9 cellular contexts compared by ENCODE assay signal in genomic region chr1:46724991-46725735, GRCh38. TPM values are rescaled to one million over a fixed set of nuclear protein-coding genes. Genes with fewer than 3 reads are reported as not detected.
DNase-seq lines count a peak whose midpoint lies in the region; ATAC-seq and TF ChIP-seq lines count a peak whose summit lies in the region.
"Had no signal": no experiment of that assay in that cellular context is flagged by ENCODE, and none has a peak within 500 bp of the region (broad histone marks: within the 10 kb centered on the region; RNA-seq: fewer than 3 reads in every experiment).

No MANE protein-coding gene starts in this region.

- H3K27me3 Mint-ChIP-seq in activated T-cell treated with anti-CD3 and anti-CD28 coated beads, Interleukin-2, amount 50 U/mL, for 72 hours (ENCODE audit: low read depth): peaks cover 39% of the 10 kb centered on the region

- H3K4me2 ChIP-seq in GM23248 (ENCODE audit: unreplicated experiment) (no peak overlapping the region), osteoblast (ENCODE audit: insufficient read depth, low read length) (no peak overlapping the region)

- no peak for TF ChIP-seq POLR2A in tibial nerve (IDR thresholded peaks at IDR 0.05)

- no peaks in the 10 kb centered on the region for H4K20me1 ChIP-seq in GM23248 (ENCODE audit: insufficient read depth)
- H4K20me1 ChIP-seq in osteoblast (ENCODE audit: insufficient read depth, low read length): no peaks in the 10 kb centered on the region

- in situ Hi-C loops in GM23248 (cut with MboI): no loop called here

- TF ChIP-seq EP300 in tibial nerve (IDR thresholded peaks at IDR 0.05): peak in 1 of 2 donors; percentile 15

- H3K4me3 Mint-ChIP-seq in activated T-cell treated with anti-CD3 and anti-CD28 coated beads, Interleukin-2, amount 50 U/mL, for 72 hours: no peak overlapping the region

- no peak overlapping the region for H3K27ac ChIP-seq in GM23248
- H3K27ac ChIP-seq in osteoblast (ENCODE audit: low read depth, low read length): no peak overlapping the region
- no peak overlapping the region for H3K27ac ChIP-seq in tibial nerve

- no peaks in the 10 kb centered on the region for H3K4me1 ChIP-seq in GM23248 (ENCODE audit: insufficient read depth)
- no peaks in the 10 kb centered on the region for H3K4me1 ChIP-seq in osteoblast (ENCODE audit: insufficient read depth, low read length)
- H3K4me1 ChIP-seq in tibial nerve: peaks cover 0 to 5% (median 0%) of the 10 kb centered on the region in 4 donors

- no peaks in the 10 kb centered on the region for H3K4me1 Mint-ChIP-seq in activated T-cell treated with anti-CD3 and anti-CD28 coated beads, Interleukin-2, amount 50 U/mL, for 72 hours (ENCODE audit: low read depth)

- no peaks in the 10 kb centered on the region for H3K9me3 Mint-ChIP-seq in activated T-cell treated with anti-CD3 and anti-CD28 coated beads, Interleukin-2, amount 50 U/mL, for 72 hours

- H3K36me3 ChIP-seq in GM23248 (ENCODE audit: low read depth): no peaks in the 10 kb centered on the region
- H3K36me3 ChIP-seq in MG63: no peaks in the 10 kb centered on the region
- no peaks in the 10 kb centered on the region for H3K36me3 ChIP-seq in osteoblast (ENCODE audit: insufficient read depth, low read length)
- H3K36me3 ChIP-seq in tibial nerve: no peaks in the 10 kb centered on the region

- no peak overlapping the region for H3K27ac Mint-ChIP-seq in activated T-cell treated with anti-CD3 and anti-CD28 coated beads, Interleukin-2, amount 50 U/mL, for 72 hours

- no peaks in the 10 kb centered on the region for H3F3A ChIP-seq in GM23248 (ENCODE audit: insufficient read depth)

- peak; percentile 82 for DNase-seq in DMS153 (lab: John Stamatoyannopoulos, UW)
- peak; percentile 86 for DNase-seq in GM23248
- DNase-seq in MG63: peak; percentile 49
- DNase-seq in RPMI8226: peak; percentile 85
- peak; percentile 68 for DNase-seq in activated T-cell treated with anti-CD3 and anti-CD28 coated beads, Interleukin-2, amount 50 U/mL, for 72 hours
- DNase-seq in foreskin fibroblast: peak; percentile 60 to 88
- peak; percentile 75 for DNase-seq in osteoblast (ENCODE audit: insufficient read length, low spot score, missing footprints)
- DNase-seq in tibial nerve (ENCODE audit: low spot score in 2 of 2): peak; percentile 45 to 79

- H3K9me3 ChIP-seq in GM23248 (ENCODE audit: low read depth) (no peaks in the 10 kb centered on the region), MG63 (no peaks in the 10 kb centered on the region), osteoblast (ENCODE audit: low read depth, low read length) (no peaks in the 10 kb centered on the region), tibial nerve (no peaks in the 10 kb centered on the region)

- no peak overlapping the region for H3K9ac ChIP-seq in GM23248

- H3K36me3 Mint-ChIP-seq in activated T-cell treated with anti-CD3 and anti-CD28 coated beads, Interleukin-2, amount 50 U/mL, for 72 hours (ENCODE audit: insufficient read depth in 2 of 2): no peaks in the 10 kb centered on the region

- TF ChIP-seq CTCF in foreskin fibroblast (IDR thresholded peaks at IDR 0.05; ENCODE audit: low read depth, low read length) (peak; percentile 85), osteoblast (IDR thresholded peaks at IDR 0.05; ENCODE audit: extremely low read depth, low read depth, low read length) (peak; percentile 91), tibial nerve (IDR thresholded peaks at IDR 0.05) (peak; percentile 73 to 84 (median 81))

- H3K9me2 ChIP-seq in GM23248 (ENCODE audit: insufficient read depth): no peaks in the 10 kb centered on the region

- H3K79me2 ChIP-seq in GM23248 (ENCODE audit: insufficient read depth): no peaks in the 10 kb centered on the region
- H3K79me2 ChIP-seq in osteoblast (ENCODE audit: insufficient read depth, low read length): no peaks in the 10 kb centered on the region

- H2AFZ ChIP-seq in GM23248 (no peak overlapping the region), osteoblast (ENCODE audit: low read length) (no peak overlapping the region)

- no peak overlapping the region for H3K4me3 ChIP-seq in GM23248
- H3K4me3 ChIP-seq in MG63: no peak overlapping the region
- no peak overlapping the region for H3K4me3 ChIP-seq in foreskin fibroblast (ENCODE audit: low read depth in 1 of 2, low read length in 2 of 2)
- H3K4me3 ChIP-seq in osteoblast (ENCODE audit: insufficient read depth, low read length): no peak overlapping the region
- H3K4me3 ChIP-seq in tibial nerve: no peak overlapping the region

- H3K27me3 ChIP-seq in GM23248 (replicated peaks; ENCODE audit: insufficient read depth) (0 out of 2 replicates have a peak, but pooled peaks cover 8% of the 10 kb centered on the region), MG63 (no peaks in the 10 kb centered on the region), osteoblast (ENCODE audit: insufficient read depth, low read length) (peaks cover 5% of the 10 kb centered on the region), tibial nerve (peaks cover 0 to 11% of the 10 kb centered on the region in 2 donors)

- WGBS in GM23248 (ENCODE audit: low coverage in 1 of 2, low lambda C conversion rate in 2 of 2, missing lambda C conversion rate in 2 of 2), 2 experiments: 21% methylated on average over 7 of the region's 7 CpGs
- WGBS in tibial nerve, 2 donors: 14 to 17% methylated on average over 7 of the region's 7 CpGs

- peak; percentile 94 to 96 for ATAC-seq in activated T-cell treated with anti-CD3 and anti-CD28 coated beads, Interleukin-2, amount 50 U/mL, for 72 hours (replicated peaks in 1 of 2)

RNA-seq across cellular contexts. Expression of gene EFCAB14, which starts 6.2 kb away (rescaled TPM):
- total RNA-seq in GM23248 (2014; rRNA removed; shearing (Covaris generic)): 51.6 and 58.0 TPM in 2 replicates
- 40.1 and 42.6 TPM in 2 replicates for polyA plus RNA-seq in GM23248 (2016; fragmentation: Nextera tagmentation; extraction: Ambion mirVana)
- total RNA-seq in MG63 (2014; rRNA removed; shearing (Covaris generic); ENCODE audit: low replicate concordance): 27.3 and 34.3 TPM in 2 replicates
- 10 to 100 TPM; 48.6 to 50.3 TPM for total RNA-seq in activated T-cell treated with anti-CD3 and anti-CD28 coated beads, Interleukin-2, amount 50 U/mL, for 72 hours
- total RNA-seq in osteoblast (61.3 and 63.7 TPM in 2 replicates), tibial nerve (100 to 1,000 TPM in 2 of 4 donors, 10 to 100 TPM in 2; 81.0 to 106 (median 97.0) TPM)

RNA-seq across cellular contexts. Expression of gene TEX38, which starts 53.5 kb away (rescaled TPM):
- total RNA-seq in GM23248 (2014; rRNA removed; shearing (Covaris generic)): not detected in 2 replicates
- polyA plus RNA-seq in GM23248 (2016; fragmentation: Nextera tagmentation; extraction: Ambion mirVana): 0.34 TPM in 1 of 2 replicates, not detected in the other
- not detected in 2 replicates for total RNA-seq in MG63 (2014; rRNA removed; shearing (Covaris generic); ENCODE audit: low replicate concordance)
- under 1 TPM in 1 of 2 donors, not detected in 1; 0.65 TPM for total RNA-seq in activated T-cell treated with anti-CD3 and anti-CD28 coated beads, Interleukin-2, amount 50 U/mL, for 72 hours
- 0.29 TPM in 1 of 2 replicates, not detected in the other for total RNA-seq in osteoblast
- not detected for total RNA-seq in tibial nerve
- polyA plus RNA-seq: adipose tissue had no signal

RNA-seq across cellular contexts. Expression of gene ATPAF1, which starts 57.0 kb away (rescaled TPM):
- total RNA-seq in GM23248 (2014; rRNA removed; shearing (Covaris generic)): 61.3 and 66.3 TPM in 2 replicates
- polyA plus RNA-seq in GM23248 (2016; fragmentation: Nextera tagmentation; extraction: Ambion mirVana): 43.3 and 46.3 TPM in 2 replicates
- total RNA-seq in MG63 (2014; rRNA removed; shearing (Covaris generic); ENCODE audit: low replicate concordance): 85.4 and 87.0 TPM in 2 replicates
- total RNA-seq in activated T-cell treated with anti-CD3 and anti-CD28 coated beads, Interleukin-2, amount 50 U/mL, for 72 hours: 10 to 100 TPM; 45.7 to 47.5 TPM
- total RNA-seq in osteoblast: 53.6 and 57.8 TPM in 2 replicates
- total RNA-seq in tibial nerve: 10 to 100 TPM; 26.3 to 38.5 (median 30.2) TPM
